In the genomic region with DNA sequence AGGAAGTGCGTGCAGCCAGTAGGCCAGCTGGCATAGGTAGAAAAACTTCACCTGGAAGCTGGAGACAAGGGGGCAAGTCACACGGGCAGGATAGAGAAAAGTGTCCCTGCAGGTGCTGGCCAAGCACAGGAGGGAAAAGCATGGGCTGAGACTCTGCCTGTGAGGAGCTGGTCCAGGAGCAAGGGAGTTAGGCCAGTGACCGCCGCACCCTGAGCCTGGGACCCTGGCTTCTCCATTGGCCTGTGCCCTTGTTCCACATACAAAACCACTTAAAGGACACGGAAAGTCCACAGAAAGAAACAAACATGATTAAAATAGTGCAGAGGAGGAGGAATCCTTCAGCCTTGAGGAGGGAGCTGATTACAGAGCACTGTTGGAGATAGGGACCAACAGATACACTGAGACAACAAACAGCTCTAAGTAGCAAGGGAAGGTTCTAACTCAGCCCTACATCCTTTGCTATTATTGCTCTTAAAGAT, we compare ENCODE assay signal across 2 cellular contexts.
TF ChIP-seq lines count a peak whose summit lies in the region.

No MANE protein-coding gene starts in this region.

TF ChIP-seq in A549, 52 proteins besides CTCF, POLR2A, EP300 and RAD21 (continued from another document):
- TF ChIP-seq, protein P1, sequence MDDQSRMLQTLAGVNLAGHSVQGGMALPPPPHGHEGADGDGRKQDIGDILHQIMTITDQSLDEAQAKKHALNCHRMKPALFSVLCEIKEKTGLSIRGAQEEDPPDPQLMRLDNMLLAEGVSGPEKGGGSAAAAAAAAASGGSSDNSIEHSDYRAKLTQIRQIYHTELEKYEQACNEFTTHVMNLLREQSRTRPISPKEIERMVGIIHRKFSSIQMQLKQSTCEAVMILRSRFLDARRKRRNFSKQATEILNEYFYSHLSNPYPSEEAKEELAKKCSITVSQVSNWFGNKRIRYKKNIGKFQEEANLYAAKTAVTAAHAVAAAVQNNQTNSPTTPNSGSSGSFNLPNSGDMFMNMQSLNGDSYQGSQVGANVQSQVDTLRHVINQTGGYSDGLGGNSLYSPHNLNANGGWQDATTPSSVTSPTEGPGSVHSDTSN (IDR thresholded peaks at IDR 0.05) = no peak
- TF ChIP-seq PHF8 (IDR thresholded peaks at IDR 0.05; ENCODE audit: borderline replicate concordance, low read depth) (no peak), FOSB (CRISPR knock-in tag; IDR thresholded peaks at IDR 0.05) (no peak), RFX5 (IDR thresholded peaks at IDR 0.05) (no peak), FOXS1 (CRISPR knock-in tag; IDR thresholded peaks at IDR 0.05) (no peak), SREBF2 (IDR thresholded peaks at IDR 0.05) (no peak), CEBPB (IDR thresholded peaks at IDR 0.05) (no peak), CHD4 (IDR thresholded peaks at IDR 0.05; ENCODE audit: borderline replicate concordance) (no peak), HOXB13 (CRISPR knock-in tag; IDR thresholded peaks at IDR 0.05; ENCODE audit: low read depth) (no peak), MAZ (IDR thresholded peaks at IDR 0.05; ENCODE audit: borderline replicate concordance, low read depth, low read length) (no peak)
- TF ChIP-seq, protein P2, sequence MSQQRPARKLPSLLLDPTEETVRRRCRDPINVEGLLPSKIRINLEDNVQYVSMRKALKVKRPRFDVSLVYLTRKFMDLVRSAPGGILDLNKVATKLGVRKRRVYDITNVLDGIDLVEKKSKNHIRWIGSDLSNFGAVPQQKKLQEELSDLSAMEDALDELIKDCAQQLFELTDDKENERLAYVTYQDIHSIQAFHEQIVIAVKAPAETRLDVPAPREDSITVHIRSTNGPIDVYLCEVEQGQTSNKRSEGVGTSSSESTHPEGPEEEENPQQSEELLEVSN (IDR thresholded peaks at IDR 0.05; ENCODE audit: borderline replicate concordance, low read depth) = no peak

TF ChIP-seq in GM23338, 12 proteins besides CTCF, POLR2A, EP300 and RAD21 (continued from another document):
- TF ChIP-seq, protein P3, sequence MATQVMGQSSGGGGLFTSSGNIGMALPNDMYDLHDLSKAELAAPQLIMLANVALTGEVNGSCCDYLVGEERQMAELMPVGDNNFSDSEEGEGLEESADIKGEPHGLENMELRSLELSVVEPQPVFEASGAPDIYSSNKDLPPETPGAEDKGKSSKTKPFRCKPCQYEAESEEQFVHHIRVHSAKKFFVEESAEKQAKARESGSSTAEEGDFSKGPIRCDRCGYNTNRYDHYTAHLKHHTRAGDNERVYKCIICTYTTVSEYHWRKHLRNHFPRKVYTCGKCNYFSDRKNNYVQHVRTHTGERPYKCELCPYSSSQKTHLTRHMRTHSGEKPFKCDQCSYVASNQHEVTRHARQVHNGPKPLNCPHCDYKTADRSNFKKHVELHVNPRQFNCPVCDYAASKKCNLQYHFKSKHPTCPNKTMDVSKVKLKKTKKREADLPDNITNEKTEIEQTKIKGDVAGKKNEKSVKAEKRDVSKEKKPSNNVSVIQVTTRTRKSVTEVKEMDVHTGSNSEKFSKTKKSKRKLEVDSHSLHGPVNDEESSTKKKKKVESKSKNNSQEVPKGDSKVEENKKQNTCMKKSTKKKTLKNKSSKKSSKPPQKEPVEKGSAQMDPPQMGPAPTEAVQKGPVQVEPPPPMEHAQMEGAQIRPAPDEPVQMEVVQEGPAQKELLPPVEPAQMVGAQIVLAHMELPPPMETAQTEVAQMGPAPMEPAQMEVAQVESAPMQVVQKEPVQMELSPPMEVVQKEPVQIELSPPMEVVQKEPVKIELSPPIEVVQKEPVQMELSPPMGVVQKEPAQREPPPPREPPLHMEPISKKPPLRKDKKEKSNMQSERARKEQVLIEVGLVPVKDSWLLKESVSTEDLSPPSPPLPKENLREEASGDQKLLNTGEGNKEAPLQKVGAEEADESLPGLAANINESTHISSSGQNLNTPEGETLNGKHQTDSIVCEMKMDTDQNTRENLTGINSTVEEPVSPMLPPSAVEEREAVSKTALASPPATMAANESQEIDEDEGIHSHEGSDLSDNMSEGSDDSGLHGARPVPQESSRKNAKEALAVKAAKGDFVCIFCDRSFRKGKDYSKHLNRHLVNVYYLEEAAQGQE (IDR thresholded peaks at IDR 0.05; ENCODE audit: unreplicated experiment) = no peak
- TF ChIP-seq EZH2 (IDR thresholded peaks at IDR 0.05; ENCODE audit: low read depth, unreplicated experiment) (no peak), EZH2phosphoT487 (IDR thresholded peaks at IDR 0.05; ENCODE audit: unreplicated experiment) (no peak), ZNF114 (CRISPR knock-in tag; IDR thresholded peaks at IDR 0.05) (no peak)
TF ChIP-seq in GM23338: peak in this region for 0.
